Comparison of ENCODE assay signal across 24 cellular contexts in genomic region chr7:46957195-46957594, GRCh38.
DNase-seq lines count a peak whose midpoint lies in the region; ATAC-seq, FAIRE-seq and TF ChIP-seq lines count a peak whose summit lies in the region.
"Had no signal": no experiment of that assay in that cellular context is flagged by ENCODE, and none has a peak within 500 bp of the region (broad histone marks: within the 10 kb centered on the region; RNA-seq: fewer than 3 reads in every experiment).

No MANE protein-coding gene starts in this region.

- ATAC-seq in A549: no peak
- ATAC-seq in body of pancreas: peak; percentile 59
- ATAC-seq: GM12878 had no signal

- no peak overlapping the region for H3K27ac ChIP-seq in A549
- peak overlapping the region in 1 of 4 donors; percentile 48 for H3K27ac ChIP-seq in body of pancreas
- H3K27ac ChIP-seq in tibial nerve: no peak overlapping the region
- H3K27ac ChIP-seq in dorsolateral prefrontal cortex: no peak overlapping the region
- H3K27ac ChIP-seq: 22Rv1; BLaER1 treated with 17β-estradiol and CSF1 and Interleukin-3, amounts not matched to agents 10 nM and 100 nM; GM23248 had no signal

- no peaks in the 10 kb centered on the region for H3K36me3 ChIP-seq in body of pancreas (replicated peaks in 1 of 2; ENCODE audit: insufficient read depth in 1 of 2, low read depth in 2 of 2)
- no peaks in the 10 kb centered on the region for H3K36me3 ChIP-seq in tibial nerve
- H3K36me3 ChIP-seq: BE2C; BLaER1 treated with 17β-estradiol and CSF1 and Interleukin-3, amounts not matched to agents 10 nM and 100 nM had no signal

- peak; percentile 54 for FAIRE-seq in A549 (lab: Jason Lieb, UNC)
- FAIRE-seq: A204.1, D721Med, GM12878, H1 had no signal

- CTCF ChIA-PET in A549 (lab: Yijun Ruan, JAX): interaction anchor here (1.6 kb wide), 1 partner anchor 24 kb away, joined by 3 read pairs; no protein-coding TSS in a partner anchor

- TF ChIP-seq EP300 in A549 (IDR thresholded peaks at IDR 0.05): no peak
- TF ChIP-seq EP300 in tibial nerve (IDR thresholded peaks at IDR 0.05): no peak

- no peak for DNase-seq in A549 (ENCODE audit: low read depth in 1 of 2, low spot score in 1 of 2)
- DNase-seq in body of pancreas: no peak
- peak; percentile 40 for DNase-seq in kidney tubule cell (ENCODE audit: low spot score)
- no peak for DNase-seq in amygdala (lab: John Stamatoyannopoulos, UW)
- no peak for DNase-seq in tibial nerve (ENCODE audit: low spot score in 2 of 2)
- no peak for DNase-seq in dorsolateral prefrontal cortex
- DNase-seq: ACHN; AML-193; BE2C; CD4-positive, alpha-beta T cell; CD8-positive, alpha-beta memory T cell; DMS 273 treated with DMSO at 0.1 percent for 48 hours; DMS79; EL; GDM1; GM23248; H7; HCEC 1CT had no signal

- H3K27me3 ChIP-seq in body of pancreas: no peaks in the 10 kb centered on the region
- no peaks in the 10 kb centered on the region for H3K27me3 ChIP-seq in tibial nerve
- no peaks in the 10 kb centered on the region for H3K27me3 ChIP-seq in dorsolateral prefrontal cortex
- H3K27me3 ChIP-seq: BE2C; BLaER1 treated with 17β-estradiol and CSF1 and Interleukin-3, amounts not matched to agents 10 nM and 100 nM had no signal

- WGBS in A549 (ENCODE audit: missing lambda C conversion rate): 34% methylated on average over 5 of the region's 5 CpGs
- 30 to 39% methylated on average over 5 of the region's 5 CpGs for WGBS in body of pancreas, 2 donors
- 90 to 91% methylated on average over 5 of the region's 5 CpGs for WGBS in tibial nerve, 2 donors

- H3K4me3 ChIP-seq in A549 (no peak overlapping the region), body of pancreas (no peak overlapping the region), tibial nerve (no peak overlapping the region), dorsolateral prefrontal cortex (no peak overlapping the region)
- H3K4me3 ChIP-seq: BLaER1 treated with 17β-estradiol and CSF1 and Interleukin-3, amounts not matched to agents 10 nM and 100 nM; GM12878; GM23248 had no signal

- no peak overlapping the region for H3K4me2 ChIP-seq in A549
- H3K4me2 ChIP-seq: BLaER1 treated with 17β-estradiol and CSF1 and Interleukin-3, amounts not matched to agents 10 nM and 100 nM had no signal

- TF ChIP-seq POLR2A in A549 (IDR thresholded peaks at IDR 0.05; ENCODE audit: low read length) (no peak), body of pancreas (IDR thresholded peaks at IDR 0.05) (no peak), tibial nerve (IDR thresholded peaks at IDR 0.05) (no peak)

- POLR2A ChIA-PET in A549 (lab: Yijun Ruan, JAX): no interaction called here

- intact Hi-C loops in body of pancreas (cut with DNase I) (no loop called here), dorsolateral prefrontal cortex (cut with DNase I) (no loop called here)

- H3K9me3 ChIP-seq in A549 (no peaks in the 10 kb centered on the region), body of pancreas (no peaks in the 10 kb centered on the region), tibial nerve (peaks cover 0 to 8% (median 0%) of the 10 kb centered on the region in 4 donors)
- H3K9me3 ChIP-seq: BE2C had no signal

- TF ChIP-seq RAD21 in A549 (conservative IDR thresholded peaks at IDR 0.05 in 1 of 2, IDR thresholded peaks at IDR 0.05 in 1 of 2): no peak

- H3K4me1 ChIP-seq in A549 (no peaks in the 10 kb centered on the region), body of pancreas (no peaks in the 10 kb centered on the region), tibial nerve (no peaks in the 10 kb centered on the region)
- H3K4me1 ChIP-seq: BE2C; BLaER1 treated with 17β-estradiol and CSF1 and Interleukin-3, amounts not matched to agents 10 nM and 100 nM had no signal

- TF ChIP-seq CTCF in A549 (IDR thresholded peaks at IDR 0.05): no peak
- no peak for TF ChIP-seq CTCF in body of pancreas (IDR thresholded peaks at IDR 0.05)
- TF ChIP-seq CTCF in tibial nerve (IDR thresholded peaks at IDR 0.05): no peak
- no peak for TF ChIP-seq CTCF in dorsolateral prefrontal cortex (IDR thresholded peaks at IDR 0.05 in 54 of 56, conservative IDR thresholded peaks at IDR 0.05 in 2 of 56; ENCODE audit: low read depth in 1 of 56, partially characterized antibody in 56 of 56)

TF ChIP-seq in A549, 52 proteins besides CTCF, POLR2A, EP300 and RAD21:
- no peak for TF ChIP-seq MAZ (IDR thresholded peaks at IDR 0.05; ENCODE audit: borderline replicate concordance, low read depth, low read length)
- TF ChIP-seq CBX8 (IDR thresholded peaks at IDR 0.05): no peak
- no peak for TF ChIP-seq BHLHE40 (IDR thresholded peaks at IDR 0.05; ENCODE audit: low read depth, low read length)
- no peak for TF ChIP-seq HES2 (IDR thresholded peaks at IDR 0.05)
- no peak for TF ChIP-seq RCOR1 (IDR thresholded peaks at IDR 0.05; ENCODE audit: low read depth, low read length)
- no peak for TF ChIP-seq MAFK (IDR thresholded peaks at IDR 0.05; ENCODE audit: partially characterized antibody)
- no peak for TF ChIP-seq KDM1A (IDR thresholded peaks at IDR 0.05; ENCODE audit: low read depth)
- TF ChIP-seq RARB (CRISPR knock-in tag; IDR thresholded peaks at IDR 0.05): no peak
- TF ChIP-seq ZFP36 (IDR thresholded peaks at IDR 0.05; ENCODE audit: borderline replicate concordance, partially characterized antibody): no peak
- TF ChIP-seq, protein P1, sequence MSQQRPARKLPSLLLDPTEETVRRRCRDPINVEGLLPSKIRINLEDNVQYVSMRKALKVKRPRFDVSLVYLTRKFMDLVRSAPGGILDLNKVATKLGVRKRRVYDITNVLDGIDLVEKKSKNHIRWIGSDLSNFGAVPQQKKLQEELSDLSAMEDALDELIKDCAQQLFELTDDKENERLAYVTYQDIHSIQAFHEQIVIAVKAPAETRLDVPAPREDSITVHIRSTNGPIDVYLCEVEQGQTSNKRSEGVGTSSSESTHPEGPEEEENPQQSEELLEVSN (IDR thresholded peaks at IDR 0.05; ENCODE audit: borderline replicate concordance, low read depth): no peak
- TF ChIP-seq, protein P2, sequence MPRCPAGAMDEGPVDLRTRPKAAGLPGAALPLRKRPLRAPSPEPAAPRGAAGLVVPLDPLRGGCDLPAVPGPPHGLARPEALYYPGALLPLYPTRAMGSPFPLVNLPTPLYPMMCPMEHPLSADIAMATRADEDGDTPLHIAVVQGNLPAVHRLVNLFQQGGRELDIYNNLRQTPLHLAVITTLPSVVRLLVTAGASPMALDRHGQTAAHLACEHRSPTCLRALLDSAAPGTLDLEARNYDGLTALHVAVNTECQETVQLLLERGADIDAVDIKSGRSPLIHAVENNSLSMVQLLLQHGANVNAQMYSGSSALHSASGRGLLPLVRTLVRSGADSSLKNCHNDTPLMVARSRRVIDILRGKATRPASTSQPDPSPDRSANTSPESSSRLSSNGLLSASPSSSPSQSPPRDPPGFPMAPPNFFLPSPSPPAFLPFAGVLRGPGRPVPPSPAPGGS (IDR thresholded peaks at IDR 0.05): no peak
- TF ChIP-seq REST (IDR thresholded peaks at IDR 0.05): no peak
